14 cellular contexts compared by ENCODE assay signal in the genomic region with DNA sequence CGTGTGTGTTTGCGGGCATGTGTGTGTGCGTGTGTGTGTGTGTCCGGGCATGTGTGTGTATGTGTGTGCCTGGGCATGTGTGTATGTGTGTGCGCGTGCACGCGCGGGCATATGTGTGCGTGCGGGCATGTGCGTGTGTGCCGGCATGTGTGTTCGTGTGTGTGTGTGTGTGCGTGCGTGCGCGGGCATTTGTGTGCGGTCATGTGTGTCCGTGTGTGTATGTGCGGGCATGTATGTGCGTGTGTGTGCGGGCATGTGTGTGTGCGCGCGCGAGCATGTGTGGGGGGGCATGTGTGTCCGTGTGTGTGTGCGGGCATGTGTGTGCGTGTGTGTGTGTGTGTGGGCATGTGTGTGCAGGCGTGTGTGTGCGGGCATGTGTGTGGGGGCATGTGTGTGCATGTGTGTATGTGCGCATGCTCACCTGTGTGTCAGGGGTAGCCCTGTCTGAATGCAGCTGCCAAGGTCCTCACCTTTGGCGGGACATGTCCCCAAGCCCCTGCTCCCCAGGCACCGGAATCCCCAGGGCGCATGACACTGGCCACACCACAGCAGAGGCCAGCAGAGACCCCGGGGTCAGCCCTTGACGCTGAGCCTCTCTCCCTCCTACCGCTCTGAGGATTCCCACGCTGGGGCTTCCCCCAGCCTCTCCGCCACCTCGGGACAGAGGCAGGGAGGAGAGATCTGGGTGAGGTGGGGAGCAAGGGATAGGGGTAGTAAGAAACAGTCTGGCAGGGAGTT.
DNase-seq lines count a peak whose midpoint lies in the region; ATAC-seq, FAIRE-seq and TF ChIP-seq lines count a peak whose summit lies in the region.
"Had no signal": no experiment of that assay in that cellular context is flagged by ENCODE, and none has a peak within 500 bp of the region (broad histone marks: within the 10 kb centered on the region; RNA-seq: fewer than 3 reads in every experiment).

No MANE protein-coding gene starts in this region.

- ATAC-seq in K562 (no peak), thoracic aorta (ENCODE audit: insufficient number of reproducible peaks, low FRiP score, low read depth) (no peak)
- ATAC-seq: stimulated activated effector memory CD8-positive, alpha-beta T cell treated with anti-CD3 and anti-CD28 coated beads, Interleukin-12 subunit alpha, Interleukin-12 subunit beta, amount 100 ng/mL, for 72 hours had no signal

- FAIRE-seq in K562 (lab: Jason Lieb, UNC) = no peak
- FAIRE-seq: endothelial cell of umbilical vein had no signal

- no peaks in the 10 kb centered on the region; the same call in 1 of the 2 replicates for H4K20me1 ChIP-seq in K562 (replicated peaks; ENCODE audit: control insufficient read depth, insufficient read depth, low read length)

- peaks cover 0 to 20% of the 10 kb centered on the region in 2 experiments; a peak in 3 of 5 replicates for H3K27me3 ChIP-seq in K562 (ENCODE audit: control insufficient read depth in 2 of 2, insufficient read depth in 2 of 2, low read length in 2 of 2)
- H3K27me3 ChIP-seq in thoracic aorta (replicated peaks; ENCODE audit: insufficient read depth) = no peaks in the 10 kb centered on the region

- H3K27me3 Mint-ChIP-seq in nephron (ENCODE audit: low read depth) = peaks cover 20% of the 10 kb centered on the region
- H3K27me3 Mint-ChIP-seq: activated CD4-positive, alpha-beta memory T cell treated with anti-CD3 and anti-CD28 coated beads for 36 hours had no signal

- no peak overlapping the region for H3K4me3 ChIP-seq in HEK293 (ENCODE audit: low read depth, low read length)
- H3K4me3 ChIP-seq in K562 = no peak overlapping the region
- peak overlapping the region; percentile 69 for H3K4me3 ChIP-seq in thoracic aorta
- H3K4me3 ChIP-seq: skin epidermis had no signal

- H3K9me3 ChIP-seq in HEK293 (ENCODE audit: control insufficient read depth, insufficient read depth, low read depth, low read length) (no peaks in the 10 kb centered on the region), K562 (replicated peaks; ENCODE audit: control insufficient read depth, insufficient read depth, low read depth, low read length) (no peaks in the 10 kb centered on the region; the same call in 1 of the 2 replicates), thoracic aorta (no peaks in the 10 kb centered on the region)

- H3K4me1 ChIP-seq in HEK293 (ENCODE audit: control insufficient read depth, insufficient read depth, low read length) = no peaks in the 10 kb centered on the region
- H3K4me1 ChIP-seq in K562 (replicated peaks in 1 of 2; ENCODE audit: control insufficient read depth in 2 of 2, insufficient read depth in 2 of 2, low read length in 2 of 2) = peaks cover 5 to 52% of the 10 kb centered on the region in 2 experiments
- H3K4me1 ChIP-seq in thoracic aorta (ENCODE audit: control insufficient read depth in 1 of 2, low read depth in 2 of 2) = peaks cover 23 to 74% of the 10 kb centered on the region in 2 donors

- H3K9ac ChIP-seq in K562 (ENCODE audit: insufficient read depth in 1 of 2, low read depth in 2 of 2, low read length in 2 of 2) = no peak overlapping the region
- H3K9ac ChIP-seq: KMS-11 had no signal

- TF ChIP-seq EP300 in K562 (IDR thresholded peaks at IDR 0.05; ENCODE audit: low read length) = no peak

- POLR2A ChIA-PET in HEK293 (lab: Yijun Ruan, JAX) = no interaction called here
- POLR2A ChIA-PET in K562 (lab: Yijun Ruan, JAX) = interaction anchor here (0.8 kb wide), 1 partner anchor 9 kb away, joined by 4 read pairs; no protein-coding TSS in a partner anchor

- intact Hi-C loops in K562 (cut with micrococcal nuclease) = no loop called here

- 85% methylated on average over 24 of the region's 42 CpGs for WGBS in K562 (ENCODE audit: insufficient coverage, low coverage, missing lambda C conversion rate)

- BruUV-seq in K562 (replicated peaks; lab: Mats Ljungman, UMichigan) = no TSS peak

- no peaks in the 10 kb centered on the region for H3K79me2 ChIP-seq in K562 (ENCODE audit: control insufficient read depth, insufficient read depth, low read length)

- H3K27ac ChIP-seq in HEK293 (ENCODE audit: extremely low read depth, low read depth, low read length) (no peak overlapping the region), K562 (ENCODE audit: extremely low read depth, low read depth, low read length) (no peak overlapping the region), thoracic aorta (peak overlapping the region; percentile 69 to 81)
- H3K27ac ChIP-seq: KMS-11 had no signal

- TF ChIP-seq POLR2A in K562 (conservative IDR thresholded peaks at IDR 0.05) = no peak

- H3K4me1 Mint-ChIP-seq in nephron = peaks cover 50% of the 10 kb centered on the region

- no peaks in the 10 kb centered on the region for H3K9me1 ChIP-seq in K562 (ENCODE audit: control insufficient read depth, insufficient read depth, low read length)

- H3K9me3 Mint-ChIP-seq in nephron = no peaks in the 10 kb centered on the region
- H3K9me3 Mint-ChIP-seq: activated CD4-positive, alpha-beta memory T cell treated with anti-CD3 and anti-CD28 coated beads for 36 hours; immature natural killer cell; stimulated activated effector memory CD8-positive, alpha-beta T cell treated with anti-CD3 and anti-CD28 coated beads, Interleukin-12 subunit alpha, Interleukin-12 subunit beta, amount 100 ng/mL, for 72 hours had no signal

- DNase-seq in K562 (ENCODE audit: extremely low read depth in 1 of 4, low spot score in 3 of 4) (no peak), thoracic aorta (ENCODE audit: low spot score) (no peak), NCI-H748 treated with DMSO at 0.1 percent for 48 hours (lab: John Stamatoyannopoulos, UW) (no peak), iPS-NIHi7 (ENCODE audit: extremely low spot score) (no peak), Kasumi-1 (lab: John Stamatoyannopoulos, UW) (no peak)
- DNase-seq: activated CD4-positive, alpha-beta memory T cell treated with anti-CD3 and anti-CD28 coated beads for 36 hours; DMS 273 treated with DMSO at 0.1 percent for 48 hours; immature natural killer cell had no signal

- in situ Hi-C loops in K562 (cut with MboI) = no loop called here

- TF ChIP-seq CTCF in HEK293 (tag by site-specific recombination; IDR thresholded peaks at IDR 0.05) (no peak), K562 (IDR thresholded peaks at IDR 0.05 in 2 of 3, conservative IDR thresholded peaks at IDR 0.05 in 1 of 3; ENCODE audit: insufficient read depth in 2 of 3, low read depth in 1 of 3, low read length in 3 of 3) (no peak), nephron (IDR thresholded peaks at IDR 0.05; ENCODE audit: unreplicated experiment in 3 of 3) (no peak), thoracic aorta (IDR thresholded peaks at IDR 0.05) (no peak)

- TF ChIP-seq RAD21 in K562 (CRISPR knock-in tag; conservative IDR thresholded peaks at IDR 0.05 in 1 of 2, IDR thresholded peaks at IDR 0.05 in 1 of 2) = no peak

- no peak overlapping the region for H2AFZ ChIP-seq in K562 (ENCODE audit: low read depth, low read length)

- H3K27ac Mint-ChIP-seq in nephron = peak overlapping the region; percentile 85 to 95 (median 88)
- H3K27ac Mint-ChIP-seq: activated CD4-positive, alpha-beta memory T cell treated with anti-CD3 and anti-CD28 coated beads for 36 hours; immature natural killer cell; stimulated activated effector memory CD8-positive, alpha-beta T cell treated with anti-CD3 and anti-CD28 coated beads, Interleukin-12 subunit alpha, Interleukin-12 subunit beta, amount 100 ng/mL, for 72 hours had no signal

- H3K36me3 ChIP-seq in HEK293 (ENCODE audit: control insufficient read depth in 2 of 2, insufficient read depth in 1 of 2, low read length in 2 of 2) = no peaks in the 10 kb centered on the region
- H3K36me3 ChIP-seq in K562 (ENCODE audit: control insufficient read depth, insufficient read depth, low read length) = no peaks in the 10 kb centered on the region
- no peaks in the 10 kb centered on the region for H3K36me3 ChIP-seq in thoracic aorta

- H3K4me3 Mint-ChIP-seq in nephron = peak overlapping the region in 2 of 3 experiments; percentile 14 to 41
- H3K4me3 Mint-ChIP-seq: activated CD4-positive, alpha-beta memory T cell treated with anti-CD3 and anti-CD28 coated beads for 36 hours; immature natural killer cell; stimulated activated effector memory CD8-positive, alpha-beta T cell treated with anti-CD3 and anti-CD28 coated beads, Interleukin-12 subunit alpha, Interleukin-12 subunit beta, amount 100 ng/mL, for 72 hours had no signal

- CTCF ChIA-PET in HEK293 (lab: Yijun Ruan, JAX) = interaction anchor here (0.6 kb wide), 1 partner anchor 77 kb away, joined by 3 read pairs; no protein-coding TSS in a partner anchor
- CTCF ChIA-PET in K562 (lab: Yijun Ruan, JAX; ENCODE audit: low intra/inter-chr PET ratio) = no interaction called here

- H3K4me2 ChIP-seq in K562 (ENCODE audit: insufficient read depth, low read length) = no peak overlapping the region
- H3K4me2 ChIP-seq: KMS-11 had no signal

- H3K36me3 Mint-ChIP-seq in nephron (ENCODE audit: low read depth) = peaks cover 6% of the 10 kb centered on the region
- H3K36me3 Mint-ChIP-seq: activated CD4-positive, alpha-beta memory T cell treated with anti-CD3 and anti-CD28 coated beads for 36 hours; immature natural killer cell had no signal

TF ChIP-seq in K562, 482 proteins besides CTCF, POLR2A, EP300 and RAD21 (continues in another document):
- TF ChIP-seq HNRNPL (IDR thresholded peaks at IDR 0.05; ENCODE audit: low read depth, low read length) (0 out of 2 replicates have a peak, but pooled peaks have one; percentile 42), ZBTB2 (IDR thresholded peaks at IDR 0.05) (no peak)

Comparison
In these comparisons a context has a peak if more than half of its experiments do, and no peak if none do; other contexts are left out.
1. H3K27ac ChIP-seq: peak in thoracic aorta (2 of 2); none in HEK293 (single experiment) and K562 (single experiment).
2. Of the 44 proteins assayed by ChIP-seq in both K562 and HEK293: peak only in K562: none; only in HEK293: ZNF707; in both: none; in neither: 43.